Comparison of ENCODE assay signal across 1 cellular context in the genomic region with DNA sequence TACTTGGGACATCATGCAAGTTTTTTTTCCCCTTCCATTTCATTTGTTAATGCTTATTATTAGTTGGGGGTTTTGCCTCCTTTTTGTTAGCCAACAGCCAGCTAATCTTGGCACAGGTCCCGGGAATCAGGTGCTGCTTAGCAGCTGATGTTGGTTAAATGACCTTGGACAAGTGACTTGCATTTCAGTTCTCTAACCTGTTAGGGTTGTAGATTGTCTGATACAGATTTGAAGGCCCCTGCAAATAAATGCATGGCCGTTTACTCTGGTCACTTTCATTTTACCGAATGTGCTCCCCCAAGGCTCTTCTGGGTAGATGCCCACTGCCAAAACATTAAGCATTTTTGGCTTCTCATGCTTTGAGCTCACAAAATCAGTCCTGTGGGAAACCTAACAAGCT.
A peak's percentile ranks its signal among the peaks of the same experiment; 100 is the strongest.
TF ChIP-seq lines count a peak whose summit lies in the region.

No MANE protein-coding gene starts in this region.

TF ChIP-seq in HepG2, 621 proteins besides CTCF, POLR2A, EP300 and RAD21 (continued from another document and continues in another):
- TF ChIP-seq, protein P1, sequence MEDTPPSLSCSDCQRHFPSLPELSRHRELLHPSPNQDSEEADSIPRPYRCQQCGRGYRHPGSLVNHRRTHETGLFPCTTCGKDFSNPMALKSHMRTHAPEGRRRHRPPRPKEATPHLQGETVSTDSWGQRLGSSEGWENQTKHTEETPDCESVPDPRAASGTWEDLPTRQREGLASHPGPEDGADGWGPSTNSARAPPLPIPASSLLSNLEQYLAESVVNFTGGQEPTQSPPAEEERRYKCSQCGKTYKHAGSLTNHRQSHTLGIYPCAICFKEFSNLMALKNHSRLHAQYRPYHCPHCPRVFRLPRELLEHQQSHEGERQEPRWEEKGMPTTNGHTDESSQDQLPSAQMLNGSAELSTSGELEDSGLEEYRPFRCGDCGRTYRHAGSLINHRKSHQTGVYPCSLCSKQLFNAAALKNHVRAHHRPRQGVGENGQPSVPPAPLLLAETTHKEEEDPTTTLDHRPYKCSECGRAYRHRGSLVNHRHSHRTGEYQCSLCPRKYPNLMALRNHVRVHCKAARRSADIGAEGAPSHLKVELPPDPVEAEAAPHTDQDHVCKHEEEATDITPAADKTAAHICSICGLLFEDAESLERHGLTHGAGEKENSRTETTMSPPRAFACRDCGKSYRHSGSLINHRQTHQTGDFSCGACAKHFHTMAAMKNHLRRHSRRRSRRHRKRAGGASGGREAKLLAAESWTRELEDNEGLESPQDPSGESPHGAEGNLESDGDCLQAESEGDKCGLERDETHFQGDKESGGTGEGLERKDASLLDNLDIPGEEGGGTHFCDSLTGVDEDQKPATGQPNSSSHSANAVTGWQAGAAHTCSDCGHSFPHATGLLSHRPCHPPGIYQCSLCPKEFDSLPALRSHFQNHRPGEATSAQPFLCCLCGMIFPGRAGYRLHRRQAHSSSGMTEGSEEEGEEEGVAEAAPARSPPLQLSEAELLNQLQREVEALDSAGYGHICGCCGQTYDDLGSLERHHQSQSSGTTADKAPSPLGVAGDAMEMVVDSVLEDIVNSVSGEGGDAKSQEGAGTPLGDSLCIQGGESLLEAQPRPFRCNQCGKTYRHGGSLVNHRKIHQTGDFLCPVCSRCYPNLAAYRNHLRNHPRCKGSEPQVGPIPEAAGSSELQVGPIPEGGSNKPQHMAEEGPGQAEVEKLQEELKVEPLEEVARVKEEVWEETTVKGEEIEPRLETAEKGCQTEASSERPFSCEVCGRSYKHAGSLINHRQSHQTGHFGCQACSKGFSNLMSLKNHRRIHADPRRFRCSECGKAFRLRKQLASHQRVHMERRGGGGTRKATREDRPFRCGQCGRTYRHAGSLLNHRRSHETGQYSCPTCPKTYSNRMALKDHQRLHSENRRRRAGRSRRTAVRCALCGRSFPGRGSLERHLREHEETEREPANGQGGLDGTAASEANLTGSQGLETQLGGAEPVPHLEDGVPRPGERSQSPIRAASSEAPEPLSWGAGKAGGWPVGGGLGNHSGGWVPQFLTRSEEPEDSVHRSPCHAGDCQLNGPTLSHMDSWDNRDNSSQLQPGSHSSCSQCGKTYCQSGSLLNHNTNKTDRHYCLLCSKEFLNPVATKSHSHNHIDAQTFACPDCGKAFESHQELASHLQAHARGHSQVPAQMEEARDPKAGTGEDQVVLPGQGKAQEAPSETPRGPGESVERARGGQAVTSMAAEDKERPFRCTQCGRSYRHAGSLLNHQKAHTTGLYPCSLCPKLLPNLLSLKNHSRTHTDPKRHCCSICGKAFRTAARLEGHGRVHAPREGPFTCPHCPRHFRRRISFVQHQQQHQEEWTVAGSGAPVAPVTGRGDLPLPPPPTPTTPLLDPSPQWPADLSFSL (CRISPR knock-in tag; IDR thresholded peaks at IDR 0.05) = no peak
- TF ChIP-seq KDM2A (CRISPR knock-in tag; IDR thresholded peaks at IDR 0.05; ENCODE audit: borderline replicate concordance, low read depth) (no peak), ZNF616 (CRISPR knock-in tag; IDR thresholded peaks at IDR 0.05; ENCODE audit: low read depth) (no peak), CREB1 (IDR thresholded peaks at IDR 0.05) (no peak), CREB1 (CRISPR knock-in tag; IDR thresholded peaks at IDR 0.05) (no peak), SALL1 (CRISPR knock-in tag; IDR thresholded peaks at IDR 0.05) (peak; percentile 29; the same call in 1 of the 2 replicates), GFI1 (CRISPR knock-in tag; IDR thresholded peaks at IDR 0.05; ENCODE audit: borderline replicate concordance) (peak; percentile 55; the same call in 1 of the 2 replicates), ZNF329 (CRISPR knock-in tag; IDR thresholded peaks at IDR 0.05; ENCODE audit: low read depth) (no peak), ZNF235 (CRISPR knock-in tag; IDR thresholded peaks at IDR 0.05; ENCODE audit: borderline replicate concordance) (no peak), ONECUT2 (CRISPR knock-in tag; IDR thresholded peaks at IDR 0.05) (no peak), JUND (CRISPR knock-in tag; IDR thresholded peaks at IDR 0.05) (no peak), ARNT2 (CRISPR knock-in tag; IDR thresholded peaks at IDR 0.05; ENCODE audit: low read depth) (no peak), SNAI1 (CRISPR knock-in tag; IDR thresholded peaks at IDR 0.05; ENCODE audit: borderline replicate concordance) (no peak), MED1 (CRISPR knock-in tag; IDR thresholded peaks at IDR 0.05) (0 out of 2 replicates have a peak, but pooled peaks have one; percentile 37), TP53 (CRISPR knock-in tag; conservative IDR thresholded peaks at IDR 0.05) (no peak), ZNF432 (CRISPR knock-in tag; IDR thresholded peaks at IDR 0.05; ENCODE audit: borderline replicate concordance) (no peak), ZNF768 (CRISPR knock-in tag; IDR thresholded peaks at IDR 0.05) (no peak), NFIB (CRISPR knock-in tag; IDR thresholded peaks at IDR 0.05; ENCODE audit: borderline replicate concordance) (no peak), HIVEP1 (CRISPR knock-in tag; IDR thresholded peaks at IDR 0.05) (no peak), IRX3 (CRISPR knock-in tag; IDR thresholded peaks at IDR 0.05; ENCODE audit: borderline replicate concordance, low read depth) (no peak), EHMT2 (IDR thresholded peaks at IDR 0.05; ENCODE audit: borderline replicate concordance, low read depth, low read length) (no peak), RXRA (CRISPR knock-in tag; IDR thresholded peaks at IDR 0.05) (no peak; the same call in 1 of the 2 replicates), ELF3 (CRISPR knock-in tag; IDR thresholded peaks at IDR 0.05) (no peak), ZNF335 (CRISPR knock-in tag; IDR thresholded peaks at IDR 0.05) (no peak), SOX13 (IDR thresholded peaks at IDR 0.05) (peak; percentile 44; the same call in 1 of the 2 replicates), SOX13 (CRISPR knock-in tag; conservative IDR thresholded peaks at IDR 0.05 in 1 of 2, IDR thresholded peaks at IDR 0.05 in 1 of 2) (peak in 1 of 2 experiments; percentile 73; a peak in 2 of 4 replicates), SIX4 (CRISPR knock-in tag; IDR thresholded peaks at IDR 0.05) (0 out of 2 replicates have a peak, but pooled peaks have one; percentile 17)
- TF ChIP-seq, protein P2, sequence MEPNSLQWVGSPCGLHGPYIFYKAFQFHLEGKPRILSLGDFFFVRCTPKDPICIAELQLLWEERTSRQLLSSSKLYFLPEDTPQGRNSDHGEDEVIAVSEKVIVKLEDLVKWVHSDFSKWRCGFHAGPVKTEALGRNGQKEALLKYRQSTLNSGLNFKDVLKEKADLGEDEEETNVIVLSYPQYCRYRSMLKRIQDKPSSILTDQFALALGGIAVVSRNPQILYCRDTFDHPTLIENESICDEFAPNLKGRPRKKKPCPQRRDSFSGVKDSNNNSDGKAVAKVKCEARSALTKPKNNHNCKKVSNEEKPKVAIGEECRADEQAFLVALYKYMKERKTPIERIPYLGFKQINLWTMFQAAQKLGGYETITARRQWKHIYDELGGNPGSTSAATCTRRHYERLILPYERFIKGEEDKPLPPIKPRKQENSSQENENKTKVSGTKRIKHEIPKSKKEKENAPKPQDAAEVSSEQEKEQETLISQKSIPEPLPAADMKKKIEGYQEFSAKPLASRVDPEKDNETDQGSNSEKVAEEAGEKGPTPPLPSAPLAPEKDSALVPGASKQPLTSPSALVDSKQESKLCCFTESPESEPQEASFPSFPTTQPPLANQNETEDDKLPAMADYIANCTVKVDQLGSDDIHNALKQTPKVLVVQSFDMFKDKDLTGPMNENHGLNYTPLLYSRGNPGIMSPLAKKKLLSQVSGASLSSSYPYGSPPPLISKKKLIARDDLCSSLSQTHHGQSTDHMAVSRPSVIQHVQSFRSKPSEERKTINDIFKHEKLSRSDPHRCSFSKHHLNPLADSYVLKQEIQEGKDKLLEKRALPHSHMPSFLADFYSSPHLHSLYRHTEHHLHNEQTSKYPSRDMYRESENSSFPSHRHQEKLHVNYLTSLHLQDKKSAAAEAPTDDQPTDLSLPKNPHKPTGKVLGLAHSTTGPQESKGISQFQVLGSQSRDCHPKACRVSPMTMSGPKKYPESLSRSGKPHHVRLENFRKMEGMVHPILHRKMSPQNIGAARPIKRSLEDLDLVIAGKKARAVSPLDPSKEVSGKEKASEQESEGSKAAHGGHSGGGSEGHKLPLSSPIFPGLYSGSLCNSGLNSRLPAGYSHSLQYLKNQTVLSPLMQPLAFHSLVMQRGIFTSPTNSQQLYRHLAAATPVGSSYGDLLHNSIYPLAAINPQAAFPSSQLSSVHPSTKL (CRISPR knock-in tag; IDR thresholded peaks at IDR 0.05) = peak; percentile 78
- TF ChIP-seq, protein P3, sequence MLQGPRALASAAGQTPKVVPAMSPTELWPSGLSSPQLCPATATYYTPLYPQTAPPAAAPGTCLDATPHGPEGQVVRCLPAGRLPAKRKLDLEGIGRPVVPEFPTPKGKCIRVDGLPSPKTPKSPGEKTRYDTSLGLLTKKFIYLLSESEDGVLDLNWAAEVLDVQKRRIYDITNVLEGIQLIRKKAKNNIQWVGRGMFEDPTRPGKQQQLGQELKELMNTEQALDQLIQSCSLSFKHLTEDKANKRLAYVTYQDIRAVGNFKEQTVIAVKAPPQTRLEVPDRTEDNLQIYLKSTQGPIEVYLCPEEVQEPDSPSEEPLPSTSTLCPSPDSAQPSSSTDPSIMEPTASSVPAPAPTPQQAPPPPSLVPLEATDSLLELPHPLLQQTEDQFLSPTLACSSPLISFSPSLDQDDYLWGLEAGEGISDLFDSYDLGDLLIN (CRISPR knock-in tag; IDR thresholded peaks at IDR 0.05; ENCODE audit: borderline replicate concordance) = no peak
- TF ChIP-seq, protein P4, sequence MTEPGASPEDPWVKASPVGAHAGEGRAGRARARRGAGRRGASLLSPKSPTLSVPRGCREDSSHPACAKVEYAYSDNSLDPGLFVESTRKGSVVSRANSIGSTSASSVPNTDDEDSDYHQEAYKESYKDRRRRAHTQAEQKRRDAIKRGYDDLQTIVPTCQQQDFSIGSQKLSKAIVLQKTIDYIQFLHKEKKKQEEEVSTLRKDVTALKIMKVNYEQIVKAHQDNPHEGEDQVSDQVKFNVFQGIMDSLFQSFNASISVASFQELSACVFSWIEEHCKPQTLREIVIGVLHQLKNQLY (CRISPR knock-in tag; IDR thresholded peaks at IDR 0.05) = no peak
- TF ChIP-seq, protein P5, sequence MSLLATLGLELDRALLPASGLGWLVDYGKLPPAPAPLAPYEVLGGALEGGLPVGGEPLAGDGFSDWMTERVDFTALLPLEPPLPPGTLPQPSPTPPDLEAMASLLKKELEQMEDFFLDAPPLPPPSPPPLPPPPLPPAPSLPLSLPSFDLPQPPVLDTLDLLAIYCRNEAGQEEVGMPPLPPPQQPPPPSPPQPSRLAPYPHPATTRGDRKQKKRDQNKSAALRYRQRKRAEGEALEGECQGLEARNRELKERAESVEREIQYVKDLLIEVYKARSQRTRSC (CRISPR knock-in tag; IDR thresholded peaks at IDR 0.05; ENCODE audit: low read depth) = no peak
- TF ChIP-seq, protein P6, sequence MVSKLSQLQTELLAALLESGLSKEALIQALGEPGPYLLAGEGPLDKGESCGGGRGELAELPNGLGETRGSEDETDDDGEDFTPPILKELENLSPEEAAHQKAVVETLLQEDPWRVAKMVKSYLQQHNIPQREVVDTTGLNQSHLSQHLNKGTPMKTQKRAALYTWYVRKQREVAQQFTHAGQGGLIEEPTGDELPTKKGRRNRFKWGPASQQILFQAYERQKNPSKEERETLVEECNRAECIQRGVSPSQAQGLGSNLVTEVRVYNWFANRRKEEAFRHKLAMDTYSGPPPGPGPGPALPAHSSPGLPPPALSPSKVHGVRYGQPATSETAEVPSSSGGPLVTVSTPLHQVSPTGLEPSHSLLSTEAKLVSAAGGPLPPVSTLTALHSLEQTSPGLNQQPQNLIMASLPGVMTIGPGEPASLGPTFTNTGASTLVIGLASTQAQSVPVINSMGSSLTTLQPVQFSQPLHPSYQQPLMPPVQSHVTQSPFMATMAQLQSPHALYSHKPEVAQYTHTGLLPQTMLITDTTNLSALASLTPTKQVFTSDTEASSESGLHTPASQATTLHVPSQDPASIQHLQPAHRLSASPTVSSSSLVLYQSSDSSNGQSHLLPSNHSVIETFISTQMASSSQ (IDR thresholded peaks at IDR 0.05; ENCODE audit: low read depth) = no peak
- TF ChIP-seq, protein P6 (CRISPR knock-in tag; IDR thresholded peaks at IDR 0.05; ENCODE audit: borderline replicate concordance) = peak; percentile 65; the same call in 1 of the 2 replicates
- TF ChIP-seq, protein P7, sequence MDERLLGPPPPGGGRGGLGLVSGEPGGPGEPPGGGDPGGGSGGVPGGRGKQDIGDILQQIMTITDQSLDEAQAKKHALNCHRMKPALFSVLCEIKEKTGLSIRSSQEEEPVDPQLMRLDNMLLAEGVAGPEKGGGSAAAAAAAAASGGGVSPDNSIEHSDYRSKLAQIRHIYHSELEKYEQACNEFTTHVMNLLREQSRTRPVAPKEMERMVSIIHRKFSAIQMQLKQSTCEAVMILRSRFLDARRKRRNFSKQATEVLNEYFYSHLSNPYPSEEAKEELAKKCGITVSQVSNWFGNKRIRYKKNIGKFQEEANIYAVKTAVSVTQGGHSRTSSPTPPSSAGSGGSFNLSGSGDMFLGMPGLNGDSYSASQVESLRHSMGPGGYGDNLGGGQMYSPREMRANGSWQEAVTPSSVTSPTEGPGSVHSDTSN (CRISPR knock-in tag; IDR thresholded peaks at IDR 0.05) = no peak
- TF ChIP-seq, protein P8, sequence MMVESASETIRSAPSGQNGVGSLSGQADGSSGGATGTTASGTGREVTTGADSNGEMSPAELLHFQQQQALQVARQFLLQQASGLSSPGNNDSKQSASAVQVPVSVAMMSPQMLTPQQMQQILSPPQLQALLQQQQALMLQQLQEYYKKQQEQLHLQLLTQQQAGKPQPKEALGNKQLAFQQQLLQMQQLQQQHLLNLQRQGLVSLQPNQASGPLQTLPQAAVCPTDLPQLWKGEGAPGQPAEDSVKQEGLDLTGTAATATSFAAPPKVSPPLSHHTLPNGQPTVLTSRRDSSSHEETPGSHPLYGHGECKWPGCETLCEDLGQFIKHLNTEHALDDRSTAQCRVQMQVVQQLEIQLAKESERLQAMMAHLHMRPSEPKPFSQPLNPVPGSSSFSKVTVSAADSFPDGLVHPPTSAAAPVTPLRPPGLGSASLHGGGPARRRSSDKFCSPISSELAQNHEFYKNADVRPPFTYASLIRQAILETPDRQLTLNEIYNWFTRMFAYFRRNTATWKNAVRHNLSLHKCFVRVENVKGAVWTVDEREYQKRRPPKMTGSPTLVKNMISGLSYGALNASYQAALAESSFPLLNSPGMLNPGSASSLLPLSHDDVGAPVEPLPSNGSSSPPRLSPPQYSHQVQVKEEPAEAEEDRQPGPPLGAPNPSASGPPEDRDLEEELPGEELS (CRISPR knock-in tag; IDR thresholded peaks at IDR 0.05) = peak; percentile 71
